Comparison of ENCODE assay signal across 22 cellular contexts in the genomic region with DNA sequence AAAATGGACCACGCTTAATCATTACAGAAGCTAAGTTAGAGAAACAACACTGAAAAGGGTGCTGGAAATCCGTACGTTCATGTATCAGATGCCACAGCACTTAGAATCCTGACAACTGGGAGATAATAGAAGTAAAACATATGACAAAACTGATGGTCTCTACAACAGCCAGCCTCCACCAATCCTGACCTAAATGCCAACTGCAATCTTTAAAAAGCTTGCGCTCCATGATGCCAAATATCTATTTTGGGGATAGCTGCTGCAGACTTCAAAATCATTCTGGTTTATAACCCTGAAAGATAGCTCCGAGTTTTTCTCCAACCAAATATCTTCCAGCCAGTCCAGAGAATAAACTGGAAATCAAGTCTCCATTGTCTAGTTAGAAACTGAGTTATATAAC.
DNase-seq lines count a peak whose midpoint lies in the region; ATAC-seq and TF ChIP-seq lines count a peak whose summit lies in the region.
"Had no signal": no experiment of that assay in that cellular context is flagged by ENCODE, and none has a peak within 500 bp of the region (broad histone marks: within the 10 kb centered on the region; RNA-seq: fewer than 3 reads in every experiment).

No MANE protein-coding gene starts in this region.

- WGBS in right cardiac atrium = 69% methylated on average over 5 of the region's 5 CpGs

- H3K27me3 ChIP-seq in right cardiac atrium (ENCODE audit: control insufficient read depth, insufficient read depth) (no peaks in the 10 kb centered on the region), Peyer's patch (no peaks in the 10 kb centered on the region)
- H3K27me3 ChIP-seq: BLaER1 had no signal

- no peak overlapping the region for H3K4me3 Mint-ChIP-seq in activated naive CD4-positive, alpha-beta T cell treated with anti-CD3 and anti-CD28 coated beads, Interleukin-2, amount 50 U/mL, for 24 hours
- no peak overlapping the region for H3K4me3 Mint-ChIP-seq in glutamatergic neuron (ENCODE audit: unreplicated experiment)
- H3K4me3 Mint-ChIP-seq: CD4-positive, alpha-beta T cell had no signal

- no peak for TF ChIP-seq CTCF in glutamatergic neuron (IDR thresholded peaks at IDR 0.05; ENCODE audit: partially characterized antibody, unreplicated experiment)
- TF ChIP-seq CTCF in Peyer's patch (IDR thresholded peaks at IDR 0.05) = no peak

- H3K36me3 Mint-ChIP-seq in activated naive CD4-positive, alpha-beta T cell treated with anti-CD3 and anti-CD28 coated beads, Interleukin-2, amount 50 U/mL, for 24 hours = peaks cover 3% of the 10 kb centered on the region
- H3K36me3 Mint-ChIP-seq in glutamatergic neuron (ENCODE audit: unreplicated experiment) = no peaks in the 10 kb centered on the region

- H3K4me1 Mint-ChIP-seq in activated naive CD4-positive, alpha-beta T cell treated with anti-CD3 and anti-CD28 coated beads, Interleukin-2, amount 50 U/mL, for 24 hours = peaks cover 2% of the 10 kb centered on the region
- peaks cover 55% of the 10 kb centered on the region for H3K4me1 Mint-ChIP-seq in glutamatergic neuron (ENCODE audit: low read depth, unreplicated experiment)

- H3K9me3 ChIP-seq in right cardiac atrium (ENCODE audit: control insufficient read depth, low read length) = no peaks in the 10 kb centered on the region
- no peaks in the 10 kb centered on the region for H3K9me3 ChIP-seq in Peyer's patch
- H3K9me3 ChIP-seq: BLaER1, HAP-1 had no signal

- ATAC-seq in right cardiac atrium = peak; percentile 36 to 43
- ATAC-seq: GM12878 had no signal

- no peaks in the 10 kb centered on the region for H3K36me3 ChIP-seq in Peyer's patch
- H3K36me3 ChIP-seq: HAP-1 had no signal

- no peak for DNase-seq in activated naive CD4-positive, alpha-beta T cell (lab: John Stamatoyannopoulos, UW)
- DNase-seq in glutamatergic neuron (no peak), right cardiac atrium (no peak), superior temporal gyrus (ENCODE audit: extremely low spot score) (peak; percentile 51), NOMO-1 treated with DMSO at 0.1 percent for 48 hours (lab: John Stamatoyannopoulos, UW; ENCODE audit: unreplicated experiment) (no peak), NCI-H1930 (lab: John Stamatoyannopoulos, UW) (no peak), Peyer's patch (no peak)
- DNase-seq: ACHN; CD4-positive, alpha-beta T cell; COR-L47; KBM-7; NCI-H1092; NCI-H1436 treated with DMSO at 0.1 percent for 48 hours; NCI-H345; NCI-H774; NK-92 treated with Interleukin-12 subunit alpha and Interleukin-12 subunit beta, amount 100 ng/mL, for 24 hours had no signal

- H3K4me3 ChIP-seq in right cardiac atrium (ENCODE audit: low read length) (no peak overlapping the region), Peyer's patch (no peak overlapping the region)
- H3K4me3 ChIP-seq: BLaER1, GM12878, HAP-1 had no signal

- H3K9me3 Mint-ChIP-seq in activated naive CD4-positive, alpha-beta T cell treated with anti-CD3 and anti-CD28 coated beads, Interleukin-2, amount 50 U/mL, for 24 hours = no peaks in the 10 kb centered on the region
- peaks cover 18% of the 10 kb centered on the region for H3K9me3 Mint-ChIP-seq in glutamatergic neuron (ENCODE audit: unreplicated experiment)
- H3K9me3 Mint-ChIP-seq: CD4-positive, alpha-beta T cell had no signal

- no peak for TF ChIP-seq POLR2A in Peyer's patch (IDR thresholded peaks at IDR 0.05)

- H3K27me3 Mint-ChIP-seq in activated naive CD4-positive, alpha-beta T cell treated with anti-CD3 and anti-CD28 coated beads, Interleukin-2, amount 50 U/mL, for 24 hours = no peaks in the 10 kb centered on the region
- H3K27me3 Mint-ChIP-seq in glutamatergic neuron (ENCODE audit: unreplicated experiment) = peaks cover 5% of the 10 kb centered on the region
- H3K27me3 Mint-ChIP-seq: CD4-positive, alpha-beta T cell had no signal

- intact Hi-C loops in right cardiac atrium (cut with DNase I) = no loop called here

- H3K4me1 ChIP-seq in right cardiac atrium (ENCODE audit: control insufficient read depth, insufficient read depth, low read length) (no peaks in the 10 kb centered on the region), Peyer's patch (no peaks in the 10 kb centered on the region)

- H3K27ac Mint-ChIP-seq in activated naive CD4-positive, alpha-beta T cell treated with anti-CD3 and anti-CD28 coated beads, Interleukin-2, amount 50 U/mL, for 24 hours = peak overlapping the region; percentile 8
- peak overlapping the region; percentile 97 for H3K27ac Mint-ChIP-seq in glutamatergic neuron (ENCODE audit: unreplicated experiment)
- H3K27ac Mint-ChIP-seq: CD4-positive, alpha-beta T cell had no signal

- H3K27ac ChIP-seq in right cardiac atrium (ENCODE audit: low read length) (no peak overlapping the region), Peyer's patch (no peak overlapping the region)
- H3K27ac ChIP-seq: 22Rv1, BLaER1, HL-60 had no signal
